In the genomic region with DNA sequence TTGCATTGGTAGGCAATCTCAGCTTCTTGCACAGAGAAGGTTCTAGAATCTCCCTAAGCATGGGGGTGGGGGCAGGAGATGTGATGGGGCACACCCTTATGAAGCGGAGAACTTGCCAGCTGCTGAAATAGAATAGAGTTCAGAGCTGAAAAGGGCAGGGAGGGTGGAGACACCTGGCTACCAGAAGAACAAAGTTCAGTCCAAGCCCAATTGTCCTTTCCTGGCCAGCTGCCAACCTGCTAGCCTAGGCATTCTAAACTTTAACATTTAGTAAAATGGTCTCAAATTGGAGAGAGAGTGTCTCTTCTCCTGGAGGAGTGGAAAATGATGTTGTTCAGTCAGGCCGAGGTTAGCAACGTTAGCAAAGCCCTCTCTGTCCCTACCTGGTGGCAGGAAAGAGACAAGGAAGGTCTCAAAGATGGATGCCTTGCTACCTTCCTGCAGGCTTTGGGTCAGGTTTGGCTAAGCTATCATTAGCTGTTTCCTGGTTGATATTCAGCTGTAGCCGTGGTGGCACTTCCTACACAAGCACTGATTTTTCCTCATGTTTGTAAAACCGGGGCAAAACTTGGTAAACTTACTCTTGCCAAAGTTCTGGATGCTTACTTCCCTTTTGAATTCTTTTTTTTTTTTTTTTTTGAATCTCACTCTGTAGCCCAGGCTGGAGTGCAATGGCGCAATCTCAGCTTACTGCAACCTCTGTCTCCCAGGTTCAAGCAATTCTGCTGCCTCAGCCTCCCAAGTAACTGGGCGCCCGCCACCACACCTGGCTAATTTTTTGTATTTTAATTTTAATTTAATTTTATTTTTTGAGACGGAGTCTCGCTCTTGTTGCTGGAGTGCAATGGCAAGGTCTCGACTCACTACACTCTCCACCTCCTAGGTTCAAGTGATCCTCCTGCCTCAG, we compare ENCODE assay signal across 1 cellular context.
TF ChIP-seq lines count a peak whose summit lies in the region.

No MANE protein-coding gene starts in this region.

TF ChIP-seq in HepG2, 621 proteins besides CTCF, POLR2A, EP300 and RAD21 (continued from another document and continues in another):
- TF ChIP-seq ZNF10 (CRISPR knock-in tag; IDR thresholded peaks at IDR 0.05; ENCODE audit: borderline replicate concordance, low read depth) (no peak), RBM22 (optimal IDR thresholded peaks at IDR 0.05; ENCODE audit: low read length) (no peak), ZNF563 (CRISPR knock-in tag; IDR thresholded peaks at IDR 0.05) (no peak), FOXJ3 (CRISPR knock-in tag; IDR thresholded peaks at IDR 0.05; ENCODE audit: borderline replicate concordance) (no peak), NFIC (IDR thresholded peaks at IDR 0.05; ENCODE audit: low read length) (peak; percentile 49; the same call in 1 of the 2 replicates), FOXA3 (CRISPR knock-in tag; IDR thresholded peaks at IDR 0.05) (0 out of 2 replicates have a peak, but pooled peaks have one; percentile 9), ZNF136 (CRISPR knock-in tag; IDR thresholded peaks at IDR 0.05; ENCODE audit: low read depth) (no peak), DNMT3B (CRISPR knock-in tag; conservative IDR thresholded peaks at IDR 0.05) (no peak), KDM1A (CRISPR knock-in tag; IDR thresholded peaks at IDR 0.05) (no peak), ZNF678 (CRISPR knock-in tag; IDR thresholded peaks at IDR 0.05) (no peak), SOX13 (IDR thresholded peaks at IDR 0.05) (no peak), SOX13 (CRISPR knock-in tag; conservative IDR thresholded peaks at IDR 0.05 in 1 of 2, IDR thresholded peaks at IDR 0.05 in 1 of 2) (peak in 1 of 2 experiments; percentile 82; a peak in 2 of 4 replicates), DBP (CRISPR knock-in tag; IDR thresholded peaks at IDR 0.05; ENCODE audit: not compliant biosample characterization) (no peak), THAP7 (CRISPR knock-in tag; IDR thresholded peaks at IDR 0.05) (no peak), NR2F6 (IDR thresholded peaks at IDR 0.05) (no peak), NR2F6 (CRISPR knock-in tag; IDR thresholded peaks at IDR 0.05) (0 out of 2 replicates have a peak, but pooled peaks have one; percentile 14), EED (CRISPR knock-in tag; IDR thresholded peaks at IDR 0.05) (no peak), ARHGAP35 (CRISPR knock-in tag; IDR thresholded peaks at IDR 0.05; ENCODE audit: borderline replicate concordance) (no peak), PLRG1 (conservative IDR thresholded peaks at IDR 0.05) (no peak), KAT2B (IDR thresholded peaks at IDR 0.05; ENCODE audit: borderline replicate concordance, low read depth, low read length) (no peak), SIX1 (CRISPR knock-in tag; IDR thresholded peaks at IDR 0.05; ENCODE audit: borderline replicate concordance) (no peak), FOXC1 (CRISPR knock-in tag; IDR thresholded peaks at IDR 0.05; ENCODE audit: borderline replicate concordance) (no peak), AHR (CRISPR knock-in tag; IDR thresholded peaks at IDR 0.05) (no peak), ZNF564 (CRISPR knock-in tag; IDR thresholded peaks at IDR 0.05) (no peak), ZNF776 (CRISPR knock-in tag; IDR thresholded peaks at IDR 0.05) (no peak), PRDM15 (CRISPR knock-in tag; IDR thresholded peaks at IDR 0.05) (no peak), RFXAP (CRISPR knock-in tag; IDR thresholded peaks at IDR 0.05; ENCODE audit: borderline replicate concordance) (no peak), LCORL (IDR thresholded peaks at IDR 0.05) (peak; percentile 30; the same call in 1 of the 2 replicates), LCORL (CRISPR knock-in tag; IDR thresholded peaks at IDR 0.05) (no peak)
- TF ChIP-seq, protein P1, sequence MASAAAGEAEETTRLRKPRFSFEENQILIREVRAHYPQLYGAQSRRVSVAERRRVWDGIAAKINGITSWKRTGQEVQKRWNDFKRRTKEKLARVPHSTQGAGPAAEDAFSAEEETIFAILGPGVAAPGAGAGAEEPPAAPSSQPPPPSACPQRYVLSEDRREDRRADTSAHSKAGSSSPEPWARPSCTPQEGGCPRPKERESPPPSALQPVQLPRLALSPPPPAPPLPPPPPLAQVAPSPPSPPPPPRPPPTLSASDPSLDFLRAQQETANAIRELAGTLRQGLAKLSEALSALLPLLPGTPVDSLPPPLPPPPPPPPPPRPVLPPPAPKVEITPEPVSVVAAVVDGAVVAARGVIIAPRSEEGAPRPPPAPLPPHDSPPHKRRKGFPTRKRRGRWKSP (CRISPR knock-in tag; IDR thresholded peaks at IDR 0.05) = no peak
- TF ChIP-seq, protein P2, sequence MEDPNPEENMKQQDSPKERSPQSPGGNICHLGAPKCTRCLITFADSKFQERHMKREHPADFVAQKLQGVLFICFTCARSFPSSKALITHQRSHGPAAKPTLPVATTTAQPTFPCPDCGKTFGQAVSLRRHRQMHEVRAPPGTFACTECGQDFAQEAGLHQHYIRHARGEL (CRISPR knock-in tag; IDR thresholded peaks at IDR 0.05) = no peak
- TF ChIP-seq, protein P3, sequence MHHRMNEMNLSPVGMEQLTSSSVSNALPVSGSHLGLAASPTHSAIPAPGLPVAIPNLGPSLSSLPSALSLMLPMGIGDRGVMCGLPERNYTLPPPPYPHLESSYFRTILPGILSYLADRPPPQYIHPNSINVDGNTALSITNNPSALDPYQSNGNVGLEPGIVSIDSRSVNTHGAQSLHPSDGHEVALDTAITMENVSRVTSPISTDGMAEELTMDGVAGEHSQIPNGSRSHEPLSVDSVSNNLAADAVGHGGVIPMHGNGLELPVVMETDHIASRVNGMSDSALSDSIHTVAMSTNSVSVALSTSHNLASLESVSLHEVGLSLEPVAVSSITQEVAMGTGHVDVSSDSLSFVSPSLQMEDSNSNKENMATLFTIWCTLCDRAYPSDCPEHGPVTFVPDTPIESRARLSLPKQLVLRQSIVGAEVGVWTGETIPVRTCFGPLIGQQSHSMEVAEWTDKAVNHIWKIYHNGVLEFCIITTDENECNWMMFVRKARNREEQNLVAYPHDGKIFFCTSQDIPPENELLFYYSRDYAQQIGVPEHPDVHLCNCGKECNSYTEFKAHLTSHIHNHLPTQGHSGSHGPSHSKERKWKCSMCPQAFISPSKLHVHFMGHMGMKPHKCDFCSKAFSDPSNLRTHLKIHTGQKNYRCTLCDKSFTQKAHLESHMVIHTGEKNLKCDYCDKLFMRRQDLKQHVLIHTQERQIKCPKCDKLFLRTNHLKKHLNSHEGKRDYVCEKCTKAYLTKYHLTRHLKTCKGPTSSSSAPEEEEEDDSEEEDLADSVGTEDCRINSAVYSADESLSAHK (CRISPR knock-in tag; IDR thresholded peaks at IDR 0.05; ENCODE audit: borderline replicate concordance) = no peak
- TF ChIP-seq, protein P4, sequence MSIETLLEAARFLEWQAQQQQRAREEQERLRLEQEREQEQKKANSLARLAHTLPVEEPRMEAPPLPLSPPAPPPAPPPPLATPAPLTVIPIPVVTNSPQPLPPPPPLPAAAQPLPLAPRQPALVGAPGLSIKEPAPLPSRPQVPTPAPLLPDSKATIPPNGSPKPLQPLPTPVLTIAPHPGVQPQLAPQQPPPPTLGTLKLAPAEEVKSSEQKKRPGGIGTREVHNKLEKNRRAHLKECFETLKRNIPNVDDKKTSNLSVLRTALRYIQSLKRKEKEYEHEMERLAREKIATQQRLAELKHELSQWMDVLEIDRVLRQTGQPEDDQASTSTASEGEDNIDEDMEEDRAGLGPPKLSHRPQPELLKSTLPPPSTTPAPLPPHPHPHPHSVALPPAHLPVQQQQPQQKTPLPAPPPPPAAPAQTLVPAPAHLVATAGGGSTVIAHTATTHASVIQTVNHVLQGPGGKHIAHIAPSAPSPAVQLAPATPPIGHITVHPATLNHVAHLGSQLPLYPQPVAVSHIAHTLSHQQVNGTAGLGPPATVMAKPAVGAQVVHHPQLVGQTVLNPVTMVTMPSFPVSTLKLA (IDR thresholded peaks at IDR 0.05) = no peak
- TF ChIP-seq, protein P5, sequence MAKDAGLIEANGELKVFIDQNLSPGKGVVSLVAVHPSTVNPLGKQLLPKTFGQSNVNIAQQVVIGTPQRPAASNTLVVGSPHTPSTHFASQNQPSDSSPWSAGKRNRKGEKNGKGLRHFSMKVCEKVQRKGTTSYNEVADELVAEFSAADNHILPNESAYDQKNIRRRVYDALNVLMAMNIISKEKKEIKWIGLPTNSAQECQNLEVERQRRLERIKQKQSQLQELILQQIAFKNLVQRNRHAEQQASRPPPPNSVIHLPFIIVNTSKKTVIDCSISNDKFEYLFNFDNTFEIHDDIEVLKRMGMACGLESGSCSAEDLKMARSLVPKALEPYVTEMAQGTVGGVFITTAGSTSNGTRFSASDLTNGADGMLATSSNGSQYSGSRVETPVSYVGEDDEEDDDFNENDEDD (CRISPR knock-in tag; IDR thresholded peaks at IDR 0.05; ENCODE audit: borderline replicate concordance) = no peak
- TF ChIP-seq, protein P6, sequence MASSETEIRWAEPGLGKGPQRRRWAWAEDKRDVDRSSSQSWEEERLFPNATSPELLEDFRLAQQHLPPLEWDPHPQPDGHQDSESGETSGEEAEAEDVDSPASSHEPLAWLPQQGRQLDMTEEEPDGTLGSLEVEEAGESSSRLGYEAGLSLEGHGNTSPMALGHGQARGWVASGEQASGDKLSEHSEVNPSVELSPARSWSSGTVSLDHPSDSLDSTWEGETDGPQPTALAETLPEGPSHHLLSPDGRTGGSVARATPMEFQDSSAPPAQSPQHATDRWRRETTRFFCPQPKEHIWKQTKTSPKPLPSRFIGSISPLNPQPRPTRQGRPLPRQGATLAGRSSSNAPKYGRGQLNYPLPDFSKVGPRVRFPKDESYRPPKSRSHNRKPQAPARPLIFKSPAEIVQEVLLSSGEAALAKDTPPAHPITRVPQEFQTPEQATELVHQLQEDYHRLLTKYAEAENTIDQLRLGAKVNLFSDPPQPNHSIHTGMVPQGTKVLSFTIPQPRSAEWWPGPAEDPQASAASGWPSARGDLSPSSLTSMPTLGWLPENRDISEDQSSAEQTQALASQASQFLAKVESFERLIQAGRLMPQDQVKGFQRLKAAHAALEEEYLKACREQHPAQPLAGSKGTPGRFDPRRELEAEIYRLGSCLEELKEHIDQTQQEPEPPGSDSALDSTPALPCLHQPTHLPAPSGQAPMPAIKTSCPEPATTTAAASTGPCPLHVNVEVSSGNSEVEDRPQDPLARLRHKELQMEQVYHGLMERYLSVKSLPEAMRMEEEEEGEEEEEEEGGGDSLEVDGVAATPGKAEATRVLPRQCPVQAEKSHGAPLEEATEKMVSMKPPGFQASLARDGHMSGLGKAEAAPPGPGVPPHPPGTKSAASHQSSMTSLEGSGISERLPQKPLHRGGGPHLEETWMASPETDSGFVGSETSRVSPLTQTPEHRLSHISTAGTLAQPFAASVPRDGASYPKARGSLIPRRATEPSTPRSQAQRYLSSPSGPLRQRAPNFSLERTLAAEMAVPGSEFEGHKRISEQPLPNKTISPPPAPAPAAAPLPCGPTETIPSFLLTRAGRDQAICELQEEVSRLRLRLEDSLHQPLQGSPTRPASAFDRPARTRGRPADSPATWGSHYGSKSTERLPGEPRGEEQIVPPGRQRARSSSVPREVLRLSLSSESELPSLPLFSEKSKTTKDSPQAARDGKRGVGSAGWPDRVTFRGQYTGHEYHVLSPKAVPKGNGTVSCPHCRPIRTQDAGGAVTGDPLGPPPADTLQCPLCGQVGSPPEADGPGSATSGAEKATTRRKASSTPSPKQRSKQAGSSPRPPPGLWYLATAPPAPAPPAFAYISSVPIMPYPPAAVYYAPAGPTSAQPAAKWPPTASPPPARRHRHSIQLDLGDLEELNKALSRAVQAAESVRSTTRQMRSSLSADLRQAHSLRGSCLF (CRISPR knock-in tag; IDR thresholded peaks at IDR 0.05; ENCODE audit: borderline replicate concordance) = no peak
- TF ChIP-seq, protein P7, sequence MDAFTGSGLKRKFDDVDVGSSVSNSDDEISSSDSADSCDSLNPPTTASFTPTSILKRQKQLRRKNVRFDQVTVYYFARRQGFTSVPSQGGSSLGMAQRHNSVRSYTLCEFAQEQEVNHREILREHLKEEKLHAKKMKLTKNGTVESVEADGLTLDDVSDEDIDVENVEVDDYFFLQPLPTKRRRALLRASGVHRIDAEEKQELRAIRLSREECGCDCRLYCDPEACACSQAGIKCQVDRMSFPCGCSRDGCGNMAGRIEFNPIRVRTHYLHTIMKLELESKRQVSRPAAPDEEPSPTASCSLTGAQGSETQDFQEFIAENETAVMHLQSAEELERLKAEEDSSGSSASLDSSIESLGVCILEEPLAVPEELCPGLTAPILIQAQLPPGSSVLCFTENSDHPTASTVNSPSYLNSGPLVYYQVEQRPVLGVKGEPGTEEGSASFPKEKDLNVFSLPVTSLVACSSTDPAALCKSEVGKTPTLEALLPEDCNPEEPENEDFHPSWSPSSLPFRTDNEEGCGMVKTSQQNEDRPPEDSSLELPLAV (CRISPR knock-in tag; conservative IDR thresholded peaks at IDR 0.05; ENCODE audit: low read depth) = no peak
